1 cellular context compared by ENCODE assay signal in the genomic region with DNA sequence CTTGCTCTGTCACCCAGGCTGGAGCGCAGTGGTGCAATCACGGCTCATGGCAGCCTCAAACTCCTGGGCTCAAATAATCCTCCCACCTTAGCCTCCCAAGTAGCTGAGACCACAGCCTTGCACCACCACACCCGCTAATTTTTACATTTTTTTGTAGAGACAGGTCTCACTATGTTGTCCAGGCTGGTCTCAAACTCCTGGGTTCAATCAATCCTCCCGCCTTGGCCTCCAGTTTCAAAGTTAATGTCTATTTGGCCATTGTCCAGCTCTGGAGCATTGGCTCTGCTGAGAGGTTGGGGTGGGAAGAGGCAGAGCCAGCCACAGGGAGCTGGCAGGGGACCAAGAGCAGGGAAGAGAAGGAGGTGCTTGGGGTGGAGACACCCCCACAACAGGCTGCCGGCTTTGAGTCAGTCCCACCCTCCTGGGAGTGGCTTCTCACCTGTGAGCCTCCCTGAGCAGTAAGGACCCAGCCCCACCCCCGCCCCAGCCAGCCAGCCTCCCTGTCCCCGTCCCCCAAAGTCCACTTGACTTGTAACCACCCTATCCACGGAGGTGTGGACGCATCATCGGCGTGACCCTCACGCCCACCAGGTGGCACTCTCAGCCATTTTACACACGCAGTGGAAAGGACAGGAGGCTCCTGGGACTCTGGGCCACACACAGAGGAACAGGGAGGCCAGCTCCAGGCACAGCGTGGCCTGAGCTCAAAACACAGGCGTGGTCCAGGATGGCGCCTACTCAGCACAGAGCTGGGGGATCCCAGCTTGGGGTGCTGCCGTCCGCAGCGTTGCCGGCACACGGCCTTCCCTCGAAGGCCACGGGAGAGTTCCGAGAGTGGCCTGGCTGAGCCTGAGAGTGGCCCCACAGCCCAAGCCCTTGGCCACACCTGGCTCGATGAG.
TF ChIP-seq lines count a peak whose summit lies in the region.

No MANE protein-coding gene starts in this region.

TF ChIP-seq in HCT116, 20 proteins besides CTCF, POLR2A, EP300 and RAD21:
- TF ChIP-seq SIN3A (IDR thresholded peaks at IDR 0.05; ENCODE audit: low read depth): no peak
- peak; percentile 51 for TF ChIP-seq YY1 (IDR thresholded peaks at IDR 0.05; ENCODE audit: extremely low read depth, insufficient replicate concordance, low read depth, low read length)
